Comparison of ENCODE assay signal across 1 cellular context in genomic region chr6:119313937-119314893, GRCh38.
A peak's percentile ranks its signal among the peaks of the same experiment; 100 is the strongest.
TF ChIP-seq lines count a peak whose summit lies in the region.

No MANE protein-coding gene starts in this region.

TF ChIP-seq in K562, 482 proteins besides CTCF, POLR2A, EP300 and RAD21 (continued from another document and continues in another):
- TF ChIP-seq CBX8 (IDR thresholded peaks at IDR 0.05; ENCODE audit: borderline replicate concordance, extremely low read depth, low read depth, low read length, poor library complexity, severe bottlenecking) (no peak), ZNF134 (CRISPR knock-in tag; conservative IDR thresholded peaks at IDR 0.05) (no peak), CHAMP1 (IDR thresholded peaks at IDR 0.05) (no peak), TAF7 (tag; IDR thresholded peaks at IDR 0.05) (no peak), POLR2B (IDR thresholded peaks at IDR 0.05; ENCODE audit: low read depth, partially characterized antibody) (peak; percentile 13), SRSF1 (IDR thresholded peaks at IDR 0.05; ENCODE audit: low read depth, low read length) (no peak), CAMTA2 (CRISPR knock-in tag; conservative IDR thresholded peaks at IDR 0.05) (no peak), NFXL1 (CRISPR knock-in tag; IDR thresholded peaks at IDR 0.05) (no peak), NR2F6 (CRISPR knock-in tag; IDR thresholded peaks at IDR 0.05) (no peak), ZNF384 (IDR thresholded peaks at IDR 0.05; ENCODE audit: low read depth, low read length) (peak; percentile 39; the same call in 1 of the 2 replicates), XRCC3 (IDR thresholded peaks at IDR 0.05) (no peak), MLLT1 (IDR thresholded peaks at IDR 0.05) (0 out of 4 replicates have a peak, but pooled peaks of 1 of the 2 experiments have one; percentile 23), SPI1 (IDR thresholded peaks at IDR 0.05; ENCODE audit: borderline replicate concordance, low read depth, low read length) (peak; percentile 90), TAF9B (IDR thresholded peaks at IDR 0.05; ENCODE audit: partially characterized antibody) (no peak), MECOM (CRISPR knock-in tag; IDR thresholded peaks at IDR 0.05) (no peak), SUPT5H (IDR thresholded peaks at IDR 0.05) (peak; percentile 43; the same call in 1 of the 2 replicates), ZNF436 (CRISPR knock-in tag; IDR thresholded peaks at IDR 0.05) (no peak), FOXJ2 (tag; IDR thresholded peaks at IDR 0.05) (no peak), ZBTB8A (IDR thresholded peaks at IDR 0.05; ENCODE audit: partially characterized antibody) (no peak), AFF4 (CRISPR knock-in tag; IDR thresholded peaks at IDR 0.05) (no peak), ATF2 (CRISPR knock-in tag; IDR thresholded peaks at IDR 0.05) (no peak), ATF1 (CRISPR knock-in tag; IDR thresholded peaks at IDR 0.05) (no peak), ATF1 (tag; IDR thresholded peaks at IDR 0.05) (peak; percentile 36; the same call in 1 of the 2 replicates), ZNF592 (IDR thresholded peaks at IDR 0.05) (peak; percentile 76), ATF3 (IDR thresholded peaks at IDR 0.05) (peak; percentile 55; the same call in 1 of the 2 replicates), ATF3 (CRISPR knock-in tag; conservative IDR thresholded peaks at IDR 0.05) (no peak), HCFC1 (IDR thresholded peaks at IDR 0.05; ENCODE audit: low read depth, low read length) (no peak), ZNF175 (CRISPR knock-in tag; IDR thresholded peaks at IDR 0.05; ENCODE audit: low read depth) (0 out of 2 replicates have a peak, but pooled peaks have one; percentile 17), RBBP5 (IDR thresholded peaks at IDR 0.05; ENCODE audit: borderline replicate concordance, insufficient read depth, low read length, poor library complexity, severe bottlenecking) (no peak), NFRKB (IDR thresholded peaks at IDR 0.05; ENCODE audit: low read depth) (no peak), COPS2 (conservative IDR thresholded peaks at IDR 0.05) (no peak), PTBP1 (IDR thresholded peaks at IDR 0.05; ENCODE audit: low read depth, low read length) (no peak), DMBX1 (CRISPR knock-in tag; IDR thresholded peaks at IDR 0.05; ENCODE audit: borderline replicate concordance) (0 out of 2 replicates have a peak, but pooled peaks have one; percentile 6), BRF1 (IDR thresholded peaks at IDR 0.05; ENCODE audit: borderline replicate concordance, extremely low read depth, insufficient read length) (no peak), HDAC8 (tag; IDR thresholded peaks at IDR 0.05) (0 out of 2 replicates have a peak, but pooled peaks have one; percentile 27), NR2C1 (IDR thresholded peaks at IDR 0.05) (no peak), NR2C1 (tag; IDR thresholded peaks at IDR 0.05) (peak; percentile 20; the same call in 1 of the 2 replicates), ZNF830 (CRISPR knock-in tag; IDR thresholded peaks at IDR 0.05) (no peak), ZNF740 (CRISPR knock-in tag; IDR thresholded peaks at IDR 0.05) (no peak), ZNF740 (tag; IDR thresholded peaks at IDR 0.05) (0 out of 4 replicates have a peak, but pooled peaks of 1 of the 2 experiments have one; percentile 58), HDAC1 (IDR thresholded peaks at IDR 0.05) (0 out of 4 replicates have a peak, but pooled peaks of 1 of the 2 experiments have one; percentile 9), ZNF589 (CRISPR knock-in tag; IDR thresholded peaks at IDR 0.05; ENCODE audit: low read depth) (0 out of 2 replicates have a peak, but pooled peaks have one; percentile 32), ZNF121 (CRISPR knock-in tag; conservative IDR thresholded peaks at IDR 0.05) (no peak), ZFX (CRISPR knock-in tag; IDR thresholded peaks at IDR 0.05) (no peak; the same call in 1 of the 2 replicates), ZHX1 (conservative IDR thresholded peaks at IDR 0.05; ENCODE audit: low read length) (no peak), CREB3 (tag; conservative IDR thresholded peaks at IDR 0.05; ENCODE audit: low read depth) (peak; percentile 62; the same call in 1 of the 2 replicates), ERF (CRISPR knock-in tag; IDR thresholded peaks at IDR 0.05) (no peak)
